23 cellular contexts compared by ENCODE assay signal in the genomic region with DNA sequence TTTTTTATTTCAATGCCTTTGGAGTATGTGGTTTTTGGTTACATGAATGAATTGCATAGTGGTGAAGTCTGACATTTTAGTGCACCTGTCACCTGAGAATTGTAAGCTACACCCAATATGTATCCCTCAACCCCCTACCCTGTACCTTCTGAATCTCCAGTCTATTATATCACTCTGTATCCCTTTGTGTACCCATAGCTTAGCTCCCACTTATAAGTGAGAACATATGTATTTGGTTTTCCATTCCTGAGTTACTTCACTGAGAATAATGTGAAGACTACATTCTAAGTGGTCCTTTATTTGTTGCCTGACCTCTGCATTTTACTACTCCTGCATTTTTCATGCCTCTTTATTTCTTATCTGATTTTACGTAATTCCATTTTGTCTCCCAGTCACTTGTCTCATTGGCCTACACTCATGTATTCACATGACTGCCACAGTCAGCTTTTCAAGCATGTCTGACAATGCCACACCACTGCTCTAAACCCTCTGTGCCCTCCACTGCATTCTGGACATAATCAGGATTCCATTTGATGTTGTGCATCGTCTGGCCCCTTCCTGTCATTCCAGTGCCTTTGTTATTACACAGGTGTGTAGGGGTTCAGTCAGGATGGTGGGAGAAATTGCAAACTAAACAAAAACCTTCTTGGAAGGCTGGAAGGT.
DNase-seq lines count a peak whose midpoint lies in the region; ATAC-seq and TF ChIP-seq lines count a peak whose summit lies in the region.
"Had no signal": no experiment of that assay in that cellular context is flagged by ENCODE, and none has a peak within 500 bp of the region (broad histone marks: within the 10 kb centered on the region; RNA-seq: fewer than 3 reads in every experiment).

No MANE protein-coding gene starts in this region.

- peak overlapping the region; percentile 77 for H3K27ac Mint-ChIP-seq in Caco-2 (ENCODE audit: unreplicated experiment)
- H3K27ac Mint-ChIP-seq in H9: peak overlapping the region in 2 of 3 experiments; percentile 1 to 3; a peak in 2 of 7 replicates
- peak overlapping the region; percentile 0 for H3K27ac Mint-ChIP-seq in nephron progenitor cell
- no peak overlapping the region for H3K27ac Mint-ChIP-seq in stimulated activated naive CD8-positive, alpha-beta T cell treated with anti-CD3 and anti-CD28 coated beads, Interleukin-15, amount 100 ng/mL, for 72 hours
- H3K27ac Mint-ChIP-seq: activated CD4-positive, alpha-beta T cell treated with anti-CD3 and anti-CD28 coated beads, Interleukin-2, amount 10 ng/mL, durations not matched to agents 7 days and 5 days had no signal

- H2BK5ac ChIP-seq in H9 (ENCODE audit: insufficient read length, low read length): no peak overlapping the region

- H2AK5ac ChIP-seq in H9 (ENCODE audit: insufficient read length, low read length): no peak overlapping the region

- no peak overlapping the region for H4K5ac ChIP-seq in H9 (ENCODE audit: insufficient read length, low read depth, low read length)

- no peaks in the 10 kb centered on the region for H3K79me2 ChIP-seq in H9 (ENCODE audit: insufficient read depth, low read length)
- H3K79me2 ChIP-seq in hepatocyte: no peaks in the 10 kb centered on the region

- ATAC-seq in stimulated activated naive CD8-positive, alpha-beta T cell treated with anti-CD3 and anti-CD28 coated beads, Interleukin-15, amount 100 ng/mL, for 72 hours: no peak
- no peak for ATAC-seq in HG03039 (IDR thresholded peaks at IDR 0.05; ENCODE audit: unreplicated experiment)
- ATAC-seq: gastrocnemius medialis had no signal

- no peak overlapping the region for H4K8ac ChIP-seq in H9 (replicated peaks; ENCODE audit: insufficient read length, low read depth, low read length)

- no peak overlapping the region for H3K14ac ChIP-seq in H9 (ENCODE audit: insufficient read depth, low read length)

- H3K4me2 ChIP-seq in H9 (ENCODE audit: insufficient read depth, insufficient read length, low read length) (no peak overlapping the region), hepatocyte (peak overlapping the region; percentile 28)
- H3K4me2 ChIP-seq: BLaER1 treated with 17β-estradiol and CSF1 and Interleukin-3, amounts not matched to agents 10 nM and 100 nM had no signal

- TF ChIP-seq CTCF in Caco-2 (IDR thresholded peaks at IDR 0.05; ENCODE audit: insufficient read depth in 1 of 2, low read depth in 1 of 2, low read length in 1 of 2, severe bottlenecking in 1 of 2, unreplicated experiment in 1 of 2): no peak
- TF ChIP-seq CTCF in H9 (conservative IDR thresholded peaks at IDR 0.05): no peak
- TF ChIP-seq CTCF in hepatocyte (IDR thresholded peaks at IDR 0.05; ENCODE audit: poor library complexity): no peak
- TF ChIP-seq CTCF in nephron progenitor cell (IDR thresholded peaks at IDR 0.05): no peak

- no peak overlapping the region for H4K91ac ChIP-seq in H9 (ENCODE audit: insufficient read length, low read depth, low read length)

- H3K4me1 ChIP-seq in Caco-2 (peaks cover 42% of the 10 kb centered on the region), H9 (ENCODE audit: insufficient read depth, low read length) (peaks cover 6% of the 10 kb centered on the region), hepatocyte (ENCODE audit: insufficient read depth) (peaks cover 25% of the 10 kb centered on the region)
- H3K4me1 ChIP-seq: gastrocnemius medialis, prostate gland, uterus had no signal

- H2BK120ac ChIP-seq in H9 (ENCODE audit: low read depth, low read length, poor library complexity, severe bottlenecking): no peak overlapping the region

- peak overlapping the region; percentile 19 for H3K4me3 Mint-ChIP-seq in Caco-2 (ENCODE audit: unreplicated experiment)
- no peak overlapping the region for H3K4me3 Mint-ChIP-seq in H9
- H3K4me3 Mint-ChIP-seq in nephron progenitor cell: no peak overlapping the region
- H3K4me3 Mint-ChIP-seq in stimulated activated naive CD8-positive, alpha-beta T cell treated with anti-CD3 and anti-CD28 coated beads, Interleukin-15, amount 100 ng/mL, for 72 hours: no peak overlapping the region
- H3K4me3 Mint-ChIP-seq: activated CD4-positive, alpha-beta T cell treated with anti-CD3 and anti-CD28 coated beads, Interleukin-2, amount 10 ng/mL, durations not matched to agents 7 days and 5 days had no signal

- H3K18ac ChIP-seq in H9 (ENCODE audit: insufficient read length, low read depth, low read length): no peak overlapping the region

- no peaks in the 10 kb centered on the region for H3K36me3 ChIP-seq in Caco-2 (ENCODE audit: control insufficient read depth, insufficient read depth, low read length)
- no peaks in the 10 kb centered on the region for H3K36me3 ChIP-seq in hepatocyte (replicated peaks; ENCODE audit: insufficient read depth, low read depth)
- H3K36me3 ChIP-seq: BLaER1 treated with 17β-estradiol and CSF1 and Interleukin-3, amounts not matched to agents 10 nM and 100 nM; gastrocnemius medialis; neutrophil; prostate gland; uterus had no signal

- BruUV-seq in Caco-2 (replicated peaks; lab: Mats Ljungman, UMichigan): no TSS peak

- H4K20me1 ChIP-seq in H9 (ENCODE audit: control insufficient read depth, insufficient read depth, insufficient read length) (no peaks in the 10 kb centered on the region), hepatocyte (ENCODE audit: insufficient read depth, poor library complexity, severe bottlenecking) (no peaks in the 10 kb centered on the region)
- H4K20me1 ChIP-seq: BLaER1 treated with 17β-estradiol and CSF1 and Interleukin-3, amounts not matched to agents 10 nM and 100 nM had no signal

- intact Hi-C loops in Caco-2 (cut with micrococcal nuclease; ENCODE audit: unreplicated experiment): loop anchor here (1.0 to 10.0 kb wide), 5 partner anchors 15 to 1397 kb away; no protein-coding TSS in a partner anchor

- no peak overlapping the region for H2BK12ac ChIP-seq in H9 (ENCODE audit: insufficient read length, low read depth, low read length)

- no peak overlapping the region for H3K9ac ChIP-seq in H9 (ENCODE audit: extremely low read depth, insufficient read length, low read length)
- H3K9ac ChIP-seq: BLaER1 treated with 17β-estradiol and CSF1 and Interleukin-3, amounts not matched to agents 10 nM and 100 nM had no signal

- no peak overlapping the region for H3T11ph ChIP-seq in H9 (ENCODE audit: low read length)

- H3K79me1 ChIP-seq in H9 (ENCODE audit: insufficient read depth, low read depth, low read length, poor library complexity, severe bottlenecking): no peaks in the 10 kb centered on the region

- no peak overlapping the region for H2BK20ac ChIP-seq in H9 (ENCODE audit: low read depth, low read length, poor library complexity, severe bottlenecking)

- peak; percentile 60 to 69 for DNase-seq in Caco-2
- DNase-seq in H9: peak; percentile 28
- DNase-seq in hepatocyte (ENCODE audit: low spot score): no peak
- no peak for DNase-seq in nephron progenitor cell
- no peak for DNase-seq in GM19240 (ENCODE audit: insufficient read length, low spot score)
- no peak for DNase-seq in stimulated activated naive CD8-positive, alpha-beta T cell treated with anti-CD3 and anti-CD28 coated beads, Interleukin-15, amount 100 ng/mL, for 72 hours
- DNase-seq in NCI-H1105 treated with DMSO at 0.1 percent for 48 hours (lab: John Stamatoyannopoulos, UW): no peak
- DNase-seq: activated CD4-positive, alpha-beta T cell treated with anti-CD3 and anti-CD28 coated beads, Interleukin-2, amount 10 ng/mL, durations not matched to agents 7 days and 5 days; activated naive CD4-positive, alpha-beta T cell treated with anti-CD3 and anti-CD28 coated beads, Interleukin-2, amount 50 U/mL, for 16 hours; amygdala; gastrocnemius medialis; hippocampal formation; NCI-H1092 treated with DMSO at 0.1 percent for 48 hours; NCI-H2029 treated with DMSO at 0.1 percent for 48 hours; NCI-H446; substantia nigra; uterus had no signal

- H3K27ac ChIP-seq in H9 (ENCODE audit: insufficient read length, low read depth, low read length): no peak overlapping the region
- peak overlapping the region; percentile 82 for H3K27ac ChIP-seq in hepatocyte
- H3K27ac ChIP-seq: BLaER1 treated with 17β-estradiol and CSF1 and Interleukin-3, amounts not matched to agents 10 nM and 100 nM; gastrocnemius medialis; neutrophil; prostate gland; uterus; VCaP had no signal

- H3K4me3 ChIP-seq in Caco-2 (ENCODE audit: low read depth, low read length) (no peak overlapping the region), hepatocyte (no peak overlapping the region)
- H3K4me3 ChIP-seq: BLaER1 treated with 17β-estradiol and CSF1 and Interleukin-3, amounts not matched to agents 10 nM and 100 nM; gastrocnemius medialis; lung; prostate gland; uterus had no signal

- POLR2A ChIA-PET in Caco-2 (lab: Charles Lee): no interaction called here

- no peak overlapping the region for H3K23ac ChIP-seq in H9 (ENCODE audit: insufficient read length, low read depth, low read length)

- peaks cover 22% of the 10 kb centered on the region for H3K36me3 Mint-ChIP-seq in Caco-2 (ENCODE audit: insufficient read depth, unreplicated experiment)
- peaks cover 0 to 3% (median 3%) of the 10 kb centered on the region in 3 experiments; a peak in 2 of 7 replicates for H3K36me3 Mint-ChIP-seq in H9 (ENCODE audit: insufficient read depth in 1 of 3, low read depth in 3 of 3)
- no peaks in the 10 kb centered on the region for H3K36me3 Mint-ChIP-seq in nephron progenitor cell (ENCODE audit: low read depth)

- H3K4me1 Mint-ChIP-seq in Caco-2 (ENCODE audit: low read depth, unreplicated experiment): peaks cover 30% of the 10 kb centered on the region
- peaks cover 41 to 49% of the 10 kb centered on the region in 2 experiments for H3K4me1 Mint-ChIP-seq in H9
- H3K4me1 Mint-ChIP-seq in nephron progenitor cell: peaks cover 25% of the 10 kb centered on the region
- no peaks in the 10 kb centered on the region for H3K4me1 Mint-ChIP-seq in stimulated activated naive CD8-positive, alpha-beta T cell treated with anti-CD3 and anti-CD28 coated beads, Interleukin-15, amount 100 ng/mL, for 72 hours
- H3K4me1 Mint-ChIP-seq: activated CD4-positive, alpha-beta T cell treated with anti-CD3 and anti-CD28 coated beads, Interleukin-2, amount 10 ng/mL, durations not matched to agents 7 days and 5 days had no signal

- CTCF ChIA-PET in Caco-2 (lab: Charles Lee): no interaction called here

- H3K9me3 Mint-ChIP-seq in Caco-2 (ENCODE audit: unreplicated experiment) (peaks cover 34% of the 10 kb centered on the region), H9 (peaks cover 0 to 5% of the 10 kb centered on the region in 2 experiments; a peak in 2 of 5 replicates), nephron progenitor cell (no peaks in the 10 kb centered on the region)
- peaks cover 13 to 16% of the 10 kb centered on the region in 2 donors for H3K9me3 Mint-ChIP-seq in stimulated activated naive CD8-positive, alpha-beta T cell treated with anti-CD3 and anti-CD28 coated beads, Interleukin-15, amount 100 ng/mL, for 72 hours
- H3K9me3 Mint-ChIP-seq: activated CD4-positive, alpha-beta T cell treated with anti-CD3 and anti-CD28 coated beads, Interleukin-2, amount 10 ng/mL, durations not matched to agents 7 days and 5 days had no signal

- H3K23me2 ChIP-seq in H9 (ENCODE audit: insufficient read length, low read depth, low read length, poor library complexity, severe bottlenecking): no peaks in the 10 kb centered on the region

- H3K9me2 ChIP-seq in hepatocyte (replicated peaks; ENCODE audit: insufficient read depth): no peaks in the 10 kb centered on the region

- no CpG with 5 or more reads among the region's 2 CpGs for WGBS in H9 (ENCODE audit: extremely low coverage, insufficient read length, low lambda C conversion rate)
- 33% methylated on average over 2 of the region's 2 CpGs for WGBS in hepatocyte (ENCODE audit: low lambda C conversion rate, missing lambda C conversion rate)

- no peaks in the 10 kb centered on the region for H3K27me3 Mint-ChIP-seq in Caco-2 (ENCODE audit: insufficient read depth, unreplicated experiment)
- peaks cover 72% of the 10 kb centered on the region for H3K27me3 Mint-ChIP-seq in H9 (ENCODE audit: low read depth)
- peaks cover 14% of the 10 kb centered on the region for H3K27me3 Mint-ChIP-seq in nephron progenitor cell (ENCODE audit: low read depth, poor library complexity)
- no peaks in the 10 kb centered on the region for H3K27me3 Mint-ChIP-seq in stimulated activated naive CD8-positive, alpha-beta T cell treated with anti-CD3 and anti-CD28 coated beads, Interleukin-15, amount 100 ng/mL, for 72 hours
- H3K27me3 Mint-ChIP-seq: activated CD4-positive, alpha-beta T cell treated with anti-CD3 and anti-CD28 coated beads, Interleukin-2, amount 10 ng/mL, durations not matched to agents 7 days and 5 days had no signal

- H3K27me3 ChIP-seq in Caco-2 (replicated peaks; ENCODE audit: control insufficient read depth, insufficient read depth, low read length) (no peaks in the 10 kb centered on the region), H9 (ENCODE audit: insufficient read depth, low read length) (peaks cover 56% of the 10 kb centered on the region), hepatocyte (no peaks in the 10 kb centered on the region)
- H3K27me3 ChIP-seq: BLaER1 treated with 17β-estradiol and CSF1 and Interleukin-3, amounts not matched to agents 10 nM and 100 nM; gastrocnemius medialis; neutrophil; uterus had no signal

- H2AFZ ChIP-seq in H9 (ENCODE audit: low read length): no peak overlapping the region
- no peak overlapping the region for H2AFZ ChIP-seq in hepatocyte

- H3K56ac ChIP-seq in H9 (ENCODE audit: insufficient read length, low read depth, low read length): no peak overlapping the region

- no peak overlapping the region for H3K4ac ChIP-seq in H9 (ENCODE audit: low read depth, low read length)

- H2BK15ac ChIP-seq in H9 (ENCODE audit: low read depth, low read length): no peak overlapping the region

- peaks cover 30% of the 10 kb centered on the region for H3K9me3 ChIP-seq in Caco-2
- H3K9me3 ChIP-seq in H9 (ENCODE audit: control insufficient read depth, low read depth, low read length): no peaks in the 10 kb centered on the region
- no peaks in the 10 kb centered on the region for H3K9me3 ChIP-seq in hepatocyte (ENCODE audit: low read depth)
- H3K9me3 ChIP-seq: BLaER1 treated with 17β-estradiol and CSF1 and Interleukin-3, amounts not matched to agents 10 nM and 100 nM; gastrocnemius medialis; neutrophil; prostate gland; uterus had no signal

Comparison
In these comparisons a context has a peak if more than half of its experiments do, and no peak if none do; other contexts are left out.
1. DNase-seq: peak in Caco-2 (2 of 2) and H9 (single experiment); none in hepatocyte (single experiment), nephron progenitor cell (single experiment), GM19240 (single experiment), stimulated activated naive CD8-positive, alpha-beta T cell treated with anti-CD3 and anti-CD28 coated beads, Interleukin-15, amount 100 ng/mL, for 72 hours (0 of 2) and NCI-H1105 treated with DMSO at 0.1 percent for 48 hours (single experiment).
2. H3K27ac Mint-ChIP-seq: peak in Caco-2 (single experiment), H9 (2 of 3) and nephron progenitor cell (single experiment); none in stimulated activated naive CD8-positive, alpha-beta T cell treated with anti-CD3 and anti-CD28 coated beads, Interleukin-15, amount 100 ng/mL, for 72 hours (0 of 2).